In the genomic region with DNA sequence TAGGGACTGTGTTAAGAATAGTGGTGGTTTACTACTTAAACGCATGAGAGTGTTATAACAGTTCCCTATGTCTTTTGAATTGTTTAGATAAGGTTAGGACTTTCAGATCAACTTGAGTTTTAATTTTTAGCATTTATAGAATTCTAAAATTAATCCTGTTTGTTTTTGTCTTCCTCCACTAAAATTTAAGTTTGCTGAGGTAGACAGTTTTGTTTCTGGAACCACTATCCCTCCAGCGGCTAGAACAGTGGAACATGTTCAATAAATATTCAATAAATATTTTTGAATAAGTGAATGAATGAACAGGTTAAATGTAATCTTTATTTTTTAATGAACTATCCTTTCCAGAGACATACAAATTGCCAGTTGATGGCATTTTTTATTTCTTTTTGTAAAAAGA, we compare ENCODE assay signal across 1 cellular context.
TF ChIP-seq lines count a peak whose summit lies in the region.

No MANE protein-coding gene starts in this region.

TF ChIP-seq in IMR-90, 13 proteins besides CTCF, POLR2A, EP300 and RAD21:
- TF ChIP-seq RFX5 (IDR thresholded peaks at IDR 0.05; ENCODE audit: low read depth, low read length) = no peak
- peak; percentile 73 for TF ChIP-seq MAFK (IDR thresholded peaks at IDR 0.05; ENCODE audit: low read depth, low read length)
